ENCODE assay signal across 8 cellular contexts in the genomic region with DNA sequence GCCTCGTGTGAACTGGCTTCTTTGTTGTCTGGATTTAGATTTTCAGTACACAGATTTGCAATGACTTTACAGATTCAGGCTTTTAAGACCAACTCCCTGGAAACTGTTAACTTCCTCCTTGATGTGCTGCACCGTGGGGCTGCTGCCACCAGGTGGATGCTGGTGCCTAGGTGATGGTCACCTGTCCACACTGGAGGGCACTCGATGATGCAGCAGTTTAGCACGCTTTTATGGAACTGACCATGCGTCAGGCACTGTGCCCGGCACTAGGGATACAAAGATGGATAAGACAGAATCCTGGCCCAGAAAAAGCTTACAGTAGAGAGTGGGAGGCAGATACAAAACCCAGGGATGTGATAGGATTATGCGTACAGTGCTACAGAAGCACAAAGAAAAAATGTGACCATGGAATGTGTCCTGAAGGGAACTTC.
A peak's percentile ranks its signal among the peaks of the same experiment; 100 is the strongest.
DNase-seq lines count a peak whose midpoint lies in the region; ATAC-seq and TF ChIP-seq lines count a peak whose summit lies in the region.

No MANE protein-coding gene starts in this region.

- H3K27ac ChIP-seq in cardiac muscle cell (no peak overlapping the region), left ventricle myocardium inferior (replicated peaks) (no peak overlapping the region), stomach (no peak overlapping the region)

- no peaks in the 10 kb centered on the region for H3K36me3 ChIP-seq in cardiac muscle cell
- no peaks in the 10 kb centered on the region for H3K36me3 ChIP-seq in left ventricle myocardium inferior
- H3K36me3 ChIP-seq in stomach, result no peaks in the 10 kb centered on the region

- no peak for TF ChIP-seq POLR2A in stomach (IDR thresholded peaks at IDR 0.05)

- H3K9me3 ChIP-seq in cardiac muscle cell (ENCODE audit: low read depth), result no peaks in the 10 kb centered on the region
- no peaks in the 10 kb centered on the region for H3K9me3 ChIP-seq in left ventricle myocardium inferior (replicated peaks)
- no peaks in the 10 kb centered on the region for H3K9me3 ChIP-seq in stomach

- no peak overlapping the region for H3K4me3 ChIP-seq in cardiac muscle cell
- H3K4me3 ChIP-seq in left ventricle myocardium inferior, result no peak overlapping the region
- H3K4me3 ChIP-seq in epithelial cell of esophagus (ENCODE audit: low read length), result no peak overlapping the region
- no peak overlapping the region for H3K4me3 ChIP-seq in stomach
- no peak overlapping the region for H3K4me3 ChIP-seq in foreskin fibroblast (ENCODE audit: low read depth in 1 of 2, low read length in 2 of 2)

- DNase-seq in cardiac muscle cell (ENCODE audit: low read depth in 1 of 2, low spot score in 1 of 2) (peak in 1 of 2 donors; percentile 80), left ventricle myocardium inferior (no peak), NCI-H510A treated with DMSO at 0.1 percent for 48 hours (lab: John Stamatoyannopoulos, UW) (peak; percentile 52), epithelial cell of esophagus (ENCODE audit: low read depth) (peak; percentile 30), stomach (peak; percentile 58), anterior cingulate cortex (lab: John Stamatoyannopoulos, UW) (no peak), foreskin fibroblast (no peak)

- intact Hi-C loops in left ventricle myocardium inferior (cut with micrococcal nuclease) (no loop called here), stomach (cut with DNase I; ENCODE audit: low total_unique reads) (no loop called here)

- ATAC-seq in HG02870 (IDR thresholded peaks at IDR 0.05; ENCODE audit: unreplicated experiment), result no peak

- 53 to 62% (median 53%) methylated on average over 7 of the region's 7 CpGs for WGBS in stomach, 5 donors

- TF ChIP-seq EP300 in stomach (IDR thresholded peaks at IDR 0.05), result no peak

- H3K4me1 ChIP-seq in cardiac muscle cell (ENCODE audit: low read depth) (no peaks in the 10 kb centered on the region), left ventricle myocardium inferior (no peaks in the 10 kb centered on the region), stomach (peaks cover 0 to 9% (median 0%) of the 10 kb centered on the region in 4 donors)

- H3K27me3 ChIP-seq in cardiac muscle cell (no peaks in the 10 kb centered on the region), left ventricle myocardium inferior (ENCODE audit: low read depth) (peaks cover 9% of the 10 kb centered on the region), stomach (no peaks in the 10 kb centered on the region)

- TF ChIP-seq CTCF in cardiac muscle cell (IDR thresholded peaks at IDR 0.05; ENCODE audit: low read depth, low read length) (peak; percentile 47), left ventricle myocardium inferior (IDR thresholded peaks at IDR 0.05; ENCODE audit: borderline replicate concordance) (no peak), epithelial cell of esophagus (IDR thresholded peaks at IDR 0.05; ENCODE audit: insufficient read depth, low read depth, low read length, missing control alignments) (peak; percentile 53), stomach (IDR thresholded peaks at IDR 0.05) (peak in 4 of 7 experiments; percentile 20 to 43 (median 40)), foreskin fibroblast (IDR thresholded peaks at IDR 0.05; ENCODE audit: low read depth, low read length) (no peak)

Comparison
In these comparisons a context has a peak if more than half of its experiments do, and no peak if none do; other contexts are left out.
1. CTCF ChIP-seq: peak in cardiac muscle cell (single experiment), epithelial cell of esophagus (single experiment) and stomach (4 of 7); none in left ventricle myocardium inferior (single experiment) and foreskin fibroblast (single experiment).
2. DNase-seq: peak in NCI-H510A treated with DMSO at 0.1 percent for 48 hours (single experiment), epithelial cell of esophagus (single experiment) and stomach (single experiment); none in left ventricle myocardium inferior (single experiment), anterior cingulate cortex (0 of 58) and foreskin fibroblast (0 of 2).